Comparison of ENCODE assay signal across 14 cellular contexts in the genomic region with DNA sequence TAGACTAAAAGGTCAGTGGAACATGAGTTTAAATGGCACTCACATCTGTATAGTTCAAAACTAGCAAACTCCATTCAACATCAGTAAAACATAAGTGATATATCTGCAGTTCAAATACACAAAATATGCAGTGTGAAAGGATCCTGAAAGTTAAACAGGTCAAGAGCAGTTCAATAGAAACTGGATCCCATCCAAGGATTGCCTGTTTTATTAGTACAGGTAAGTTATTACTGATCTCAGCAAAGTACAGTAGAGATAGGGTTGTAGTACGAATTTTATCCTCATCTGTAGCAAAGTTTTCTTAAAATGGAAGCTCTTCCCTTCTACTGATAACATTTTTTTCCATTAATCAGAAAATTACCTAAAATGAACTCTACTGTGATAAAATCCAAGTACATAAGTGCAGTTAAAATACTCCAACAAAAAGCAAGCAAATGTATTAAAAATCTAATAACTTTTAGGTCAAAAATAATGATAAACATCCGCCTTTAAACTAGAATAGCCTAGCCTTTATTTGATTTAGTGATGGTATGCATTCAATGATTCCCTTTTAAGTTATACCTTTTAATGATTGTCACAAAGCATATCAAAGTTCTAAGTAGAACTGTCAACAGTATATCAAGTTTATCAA. TPM values are rescaled to one million over a fixed set of nuclear protein-coding genes. Genes with fewer than 3 reads are reported as not detected.
DNase-seq lines count a peak whose midpoint lies in the region; ATAC-seq, FAIRE-seq and TF ChIP-seq lines count a peak whose summit lies in the region.
"Had no signal": no experiment of that assay in that cellular context is flagged by ENCODE, and none has a peak within 500 bp of the region (broad histone marks: within the 10 kb centered on the region; RNA-seq: fewer than 3 reads in every experiment).

No MANE protein-coding gene starts in this region.

- intact Hi-C loops in activated naive CD4-positive, alpha-beta T cell treated with anti-CD3 and anti-CD28 coated beads for 36 hours (cut with micrococcal nuclease), result loop anchor here (1.0 to 10.0 kb wide), 5 partner anchors 14 to 1064 kb away; partner anchors contain the start of genes GRM8, HILPDA and LRRC4

- H3K4me3 ChIP-seq in OCI-LY3 (ENCODE audit: low read length) (peak overlapping the region; percentile 96; the same call in 1 of the 2 replicates), small intestine (ENCODE audit: low read depth in 1 of 2, low read length in 2 of 2) (no peak overlapping the region), Peyer's patch (no peak overlapping the region), right atrium auricular region (no peak overlapping the region)

- peak overlapping the region; percentile 94 for H3K4me2 ChIP-seq in OCI-LY3 (ENCODE audit: low read length)

- H3K4me1 ChIP-seq in OCI-LY3 (ENCODE audit: low read length) (peaks cover 19% of the 10 kb centered on the region), small intestine (ENCODE audit: control insufficient read depth in 2 of 2, insufficient read depth in 1 of 2, low read depth in 1 of 2, low read length in 1 of 2) (peaks cover 0 to 2% of the 10 kb centered on the region in 2 donors), Peyer's patch (peaks cover 0 to 23% (median 5%) of the 10 kb centered on the region in 4 donors), right atrium auricular region (peaks cover 0 to 29% of the 10 kb centered on the region in 2 donors)

- H2AFZ ChIP-seq in OCI-LY3 (ENCODE audit: low read depth, low read length), result no peak overlapping the region

- H3K9me3 ChIP-seq in OCI-LY3 (ENCODE audit: insufficient read depth, low read length) (no peaks in the 10 kb centered on the region), small intestine (ENCODE audit: control insufficient read depth, low read depth) (no peaks in the 10 kb centered on the region), Peyer's patch (no peaks in the 10 kb centered on the region), right atrium auricular region (no peaks in the 10 kb centered on the region)

- no peak overlapping the region for H3K27ac Mint-ChIP-seq in activated naive CD4-positive, alpha-beta T cell treated with anti-CD3 and anti-CD28 coated beads for 36 hours
- H3K27ac Mint-ChIP-seq in central memory CD8-positive, alpha-beta T cell (ENCODE audit: low read depth), result peak overlapping the region; percentile 97

- no peak for TF ChIP-seq POLR2A in Peyer's patch (IDR thresholded peaks at IDR 0.05)

- H3K9ac ChIP-seq in OCI-LY3 (ENCODE audit: low read length), result no peak overlapping the region

- no peak for TF ChIP-seq CTCF in OCI-LY3 (IDR thresholded peaks at IDR 0.05; ENCODE audit: low read depth, low read length)
- TF ChIP-seq CTCF in Peyer's patch (IDR thresholded peaks at IDR 0.05), result no peak
- TF ChIP-seq CTCF in right atrium auricular region (IDR thresholded peaks at IDR 0.05), result no peak

- peaks cover 19% of the 10 kb centered on the region for H4K20me1 ChIP-seq in OCI-LY3 (ENCODE audit: insufficient read depth, low read length)

- H3K4me3 Mint-ChIP-seq in activated naive CD4-positive, alpha-beta T cell treated with anti-CD3 and anti-CD28 coated beads for 36 hours, result peak overlapping the region; percentile 17
- H3K4me3 Mint-ChIP-seq in central memory CD8-positive, alpha-beta T cell, result peak overlapping the region; percentile 98

- H3K79me2 ChIP-seq in OCI-LY3 (ENCODE audit: low read length), result peaks cover 67% of the 10 kb centered on the region

- 48 to 69% (median 63%) methylated on average over 2 of the region's 2 CpGs for WGBS in small intestine, 3 donors

- FAIRE-seq in small intestine (lab: Jason Lieb, UNC), result no peak

- no peak for ATAC-seq in central memory CD8-positive, alpha-beta T cell (replicated peaks; ENCODE audit: extremely low read depth, poor library complexity, severe bottlenecking)

- H3K4me1 Mint-ChIP-seq in activated naive CD4-positive, alpha-beta T cell treated with anti-CD3 and anti-CD28 coated beads for 36 hours (ENCODE audit: low read depth), result peaks cover 62% of the 10 kb centered on the region
- H3K4me1 Mint-ChIP-seq in central memory CD8-positive, alpha-beta T cell, result peaks cover 53% of the 10 kb centered on the region

- CTCF ChIA-PET in activated naive CD4-positive, alpha-beta T cell treated with anti-CD3 and anti-CD28 coated beads for 36 hours (lab: Charles Lee), result interaction anchor here (0.8 to 1.4 kb wide), 3 partner anchors 42 to 105 kb away, joined by 3 to 9 read pairs (median 4); no protein-coding TSS in a partner anchor

- peaks cover 3% of the 10 kb centered on the region for H3K9me3 Mint-ChIP-seq in activated naive CD4-positive, alpha-beta T cell treated with anti-CD3 and anti-CD28 coated beads for 36 hours
- no peaks in the 10 kb centered on the region for H3K9me3 Mint-ChIP-seq in central memory CD8-positive, alpha-beta T cell

- H3K27me3 Mint-ChIP-seq in activated naive CD4-positive, alpha-beta T cell treated with anti-CD3 and anti-CD28 coated beads for 36 hours (ENCODE audit: low read depth), result no peaks in the 10 kb centered on the region
- H3K27me3 Mint-ChIP-seq in central memory CD8-positive, alpha-beta T cell, result no peaks in the 10 kb centered on the region

- H3K27ac ChIP-seq in OCI-LY3 (ENCODE audit: low read length) (no peak overlapping the region), small intestine (ENCODE audit: low read depth in 1 of 2, low read length in 1 of 2) (no peak overlapping the region), Peyer's patch (no peak overlapping the region), right atrium auricular region (no peak overlapping the region)

- peaks cover 36% of the 10 kb centered on the region for H3K36me3 Mint-ChIP-seq in activated naive CD4-positive, alpha-beta T cell treated with anti-CD3 and anti-CD28 coated beads for 36 hours (ENCODE audit: low read depth)
- H3K36me3 Mint-ChIP-seq in central memory CD8-positive, alpha-beta T cell (ENCODE audit: insufficient read depth), result peaks cover 43% of the 10 kb centered on the region

- H3K36me3 ChIP-seq in OCI-LY3 (replicated peaks; ENCODE audit: low read depth, low read length), result peaks cover 27% of the 10 kb centered on the region
- H3K36me3 ChIP-seq in small intestine (ENCODE audit: control insufficient read depth in 2 of 2, insufficient read depth in 2 of 2, low read length in 2 of 2), result peaks cover 0 to 4% of the 10 kb centered on the region in 2 donors
- H3K36me3 ChIP-seq in Peyer's patch, result peaks cover 0 to 33% (median 0%) of the 10 kb centered on the region in 3 donors
- peaks cover 3% of the 10 kb centered on the region for H3K36me3 ChIP-seq in right atrium auricular region

- no peaks in the 10 kb centered on the region for H3K27me3 ChIP-seq in OCI-LY3 (ENCODE audit: low read depth, low read length)
- H3K27me3 ChIP-seq in small intestine (ENCODE audit: control insufficient read depth in 2 of 2, insufficient read depth in 2 of 2, low read length in 2 of 2), result no peaks in the 10 kb centered on the region
- H3K27me3 ChIP-seq in Peyer's patch, result no peaks in the 10 kb centered on the region
- H3K27me3 ChIP-seq in right atrium auricular region, result no peaks in the 10 kb centered on the region

- DNase-seq in activated naive CD4-positive, alpha-beta T cell treated with anti-CD3 and anti-CD28 coated beads for 36 hours, result no peak
- no peak for DNase-seq in activated naive CD4-positive, alpha-beta T cell (lab: John Stamatoyannopoulos, UW)
- no peak for DNase-seq in central memory CD8-positive, alpha-beta T cell (ENCODE audit: low spot score in 2 of 2)
- DNase-seq in small intestine, result peak; percentile 61
- no peak for DNase-seq in Peyer's patch
- DNase-seq in right atrium auricular region (ENCODE audit: low spot score), result no peak
- no peak for DNase-seq in midbrain (lab: John Stamatoyannopoulos, UW)
- DNase-seq: activated CD4-positive, alpha-beta T cell treated with anti-CD3 and anti-CD28 coated beads, Interleukin-2, amount 50 U/mL, for 1 hour; HCEC 1CT; NCI-H2227 treated with DMSO at 0.1 percent for 48 hours; occipital lobe; SHP77 treated with DMSO at 0.1 percent for 48 hours; stimulated activated CD4-positive, alpha-beta T cell treated with anti-CD3 and anti-CD28 coated beads, Interleukin-4, amount 100 ng/mL, for 1 hour had no signal

RNA-seq across cellular contexts. Expression of gene ZNF800, which starts 2.2 kb away (rescaled TPM):
- 10 to 100 TPM; 18.2 to 19.5 TPM for total RNA-seq in activated naive CD4-positive, alpha-beta T cell treated with anti-CD3 and anti-CD28 coated beads for 36 hours
- 1 to 10 TPM; 6.2 to 8.5 (median 6.2) TPM for polyA plus RNA-seq in small intestine
- total RNA-seq in Peyer's patch (10 to 100 TPM; 25.9 to 48.1 (median 30.9) TPM), right atrium auricular region (10 to 100 TPM; 23.3 to 24.9 TPM)
